8 cellular contexts compared by ENCODE assay signal in the genomic region with DNA sequence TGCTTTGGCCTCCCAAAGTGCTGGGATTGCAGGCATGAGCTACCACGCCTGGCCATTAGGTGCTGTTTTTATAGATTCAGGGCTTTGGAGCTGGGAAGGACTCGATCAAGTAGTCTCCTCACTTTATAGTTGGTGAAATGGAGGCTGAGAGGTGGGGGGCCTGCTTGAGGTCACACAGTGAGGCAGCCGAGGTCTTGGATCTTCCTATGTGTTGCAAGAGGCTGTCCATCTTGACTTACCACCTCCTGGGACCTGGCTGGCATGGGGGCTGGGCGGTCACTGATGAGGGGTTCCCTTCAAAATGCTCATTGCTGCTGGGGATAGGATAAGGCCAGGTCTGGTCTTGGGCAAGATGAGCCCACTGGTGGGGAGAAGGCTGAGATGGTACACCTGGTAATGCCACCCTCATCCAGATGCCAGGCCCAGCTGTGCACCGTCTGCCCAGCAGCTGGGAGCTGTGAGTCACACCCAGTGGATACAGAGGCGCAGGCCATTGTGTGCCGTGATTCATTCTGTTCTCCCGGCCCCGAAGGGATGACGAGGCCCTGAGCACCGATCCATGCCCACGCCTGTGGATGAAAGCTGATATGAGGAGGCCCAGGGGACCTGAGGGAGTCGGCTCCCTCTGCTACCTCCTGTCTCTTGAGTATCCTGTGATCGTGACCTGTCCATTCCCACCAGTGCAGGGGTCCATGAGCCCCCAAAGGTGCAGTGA. TPM values are rescaled to one million over a fixed set of nuclear protein-coding genes. Genes with fewer than 3 reads are reported as not detected.
DNase-seq lines count a peak whose midpoint lies in the region; ATAC-seq and TF ChIP-seq lines count a peak whose summit lies in the region.

No MANE protein-coding gene starts in this region.

- POLR2A ChIA-PET in BJ (lab: Charles Lee): interaction anchor here (1.3 kb wide), 1 partner anchor 19 kb away, joined by 6 read pairs; no protein-coding TSS in a partner anchor

- H3K36me3 Mint-ChIP-seq in activated naive CD8-positive, alpha-beta T cell treated with anti-CD3 and anti-CD28 coated beads, Interleukin-2, amount 50 U/mL, for 24 hours (ENCODE audit: low read depth): no peaks in the 10 kb centered on the region

- TF ChIP-seq CTCF in BJ (IDR thresholded peaks at IDR 0.05; ENCODE audit: insufficient read depth, low read depth, low read length): no peak

- no peak for ATAC-seq in activated naive CD8-positive, alpha-beta T cell treated with anti-CD3 and anti-CD28 coated beads, Interleukin-2, amount 50 U/mL, for 24 hours
- no peak for ATAC-seq in GM19324 (IDR thresholded peaks at IDR 0.05; ENCODE audit: low FRiP score, unreplicated experiment)

- H3K27ac Mint-ChIP-seq in activated naive CD8-positive, alpha-beta T cell treated with anti-CD3 and anti-CD28 coated beads, Interleukin-2, amount 50 U/mL, for 24 hours: no peak overlapping the region

- H3K4me3 Mint-ChIP-seq in activated naive CD8-positive, alpha-beta T cell treated with anti-CD3 and anti-CD28 coated beads, Interleukin-2, amount 50 U/mL, for 24 hours: no peak overlapping the region

- H3K9ac ChIP-seq in NT2/D1 (ENCODE audit: insufficient read length, low read depth): peak overlapping the region; percentile 50

- no peaks in the 10 kb centered on the region for H3K27me3 Mint-ChIP-seq in activated naive CD8-positive, alpha-beta T cell treated with anti-CD3 and anti-CD28 coated beads, Interleukin-2, amount 50 U/mL, for 24 hours

- H3K9me3 ChIP-seq in NT2/D1 (ENCODE audit: insufficient read depth, low read length): no peaks in the 10 kb centered on the region

- peaks cover 33% of the 10 kb centered on the region for H3K4me1 ChIP-seq in NT2/D1 (ENCODE audit: insufficient read depth, insufficient read length)

- CTCF ChIA-PET in BJ (lab: Yijun Ruan, JAX): interaction anchor here (0.6 to 3.0 kb wide), 10 partner anchors 11 to 185 kb away, joined by 3 to 10 read pairs (median 4); a partner anchor contains a TSS

- H3K27me3 ChIP-seq in BJ (ENCODE audit: control insufficient read depth, insufficient read depth, low read length) (no peaks in the 10 kb centered on the region), NT2/D1 (ENCODE audit: insufficient read depth, insufficient read length) (no peaks in the 10 kb centered on the region)

- H3K4me1 Mint-ChIP-seq in activated naive CD8-positive, alpha-beta T cell treated with anti-CD3 and anti-CD28 coated beads, Interleukin-2, amount 50 U/mL, for 24 hours: no peaks in the 10 kb centered on the region

- H3K4me3 ChIP-seq in BJ (ENCODE audit: low read depth, low read length): no peak overlapping the region
- no peak overlapping the region for H3K4me3 ChIP-seq in NT2/D1 (ENCODE audit: insufficient read length, low read depth)

- DNase-seq in BJ (ENCODE audit: low read depth) (peak; percentile 66), NT2/D1 (ENCODE audit: low read depth, low spot score) (no peak), fibroblast of gingiva (ENCODE audit: low read depth) (peak; percentile 88), nucleus accumbens (lab: John Stamatoyannopoulos, UW) (peak in 39 of 56 donors; percentile 32 to 89 (median 66)), activated T-cell treated with anti-CD3 and anti-CD28 coated beads for 4 hours (no peak)
- DNase-seq in activated naive CD8-positive, alpha-beta T cell treated with anti-CD3 and anti-CD28 coated beads, Interleukin-2, amount 50 U/mL, for 24 hours: no peak
- no peak for DNase-seq in stimulated activated CD4-positive, alpha-beta T cell treated with anti-CD3 and anti-CD28 coated beads, Interleukin-4, amount 100 ng/mL, for 24 hours

- H3K9me3 Mint-ChIP-seq in activated naive CD8-positive, alpha-beta T cell treated with anti-CD3 and anti-CD28 coated beads, Interleukin-2, amount 50 U/mL, for 24 hours: no peaks in the 10 kb centered on the region

- H3K36me3 ChIP-seq in BJ (ENCODE audit: control insufficient read depth, insufficient read depth, low read length) (peaks cover 7% of the 10 kb centered on the region; the same call in 1 of the 2 replicates), NT2/D1 (ENCODE audit: insufficient read depth, insufficient read length, low read length) (peaks cover 52% of the 10 kb centered on the region)

RNA-seq across cellular contexts. Expression of a gene that starts 10.5 kb away (rescaled TPM):
- 56.6 and 89.7 TPM in 2 replicates for polyA plus RNA-seq in BJ (2011; rRNA removed)
- 65.4 and 72.6 TPM in 2 replicates for polyA minus RNA-seq in BJ (2011; rRNA and poly(A)+ RNA removed)

RNA-seq across cellular contexts. Expression of a gene that starts 47.9 kb away (rescaled TPM):
- 2,496 and 3,512 TPM in 2 replicates for polyA plus RNA-seq in BJ (2011; rRNA removed)
- polyA minus RNA-seq in BJ (2011; rRNA and poly(A)+ RNA removed): 426 and 724 TPM in 2 replicates

Comparison
In these comparisons a context has a peak if more than half of its experiments do, and no peak if none do; other contexts are left out.
1. DNase-seq: peak in BJ (single experiment), fibroblast of gingiva (single experiment) and nucleus accumbens (39 of 56); none in NT2/D1 (single experiment), activated naive CD8-positive, alpha-beta T cell treated with anti-CD3 and anti-CD28 coated beads, Interleukin-2, amount 50 U/mL, for 24 hours (single experiment), activated T-cell treated with anti-CD3 and anti-CD28 coated beads for 4 hours (single experiment) and stimulated activated CD4-positive, alpha-beta T cell treated with anti-CD3 and anti-CD28 coated beads, Interleukin-4, amount 100 ng/mL, for 24 hours (single experiment).